1 cellular context compared by ENCODE assay signal in genomic region chr18:21675354-21675753, GRCh38.
TF ChIP-seq lines count a peak whose summit lies in the region.

No MANE protein-coding gene starts in this region.

TF ChIP-seq in HCT116, 20 proteins besides CTCF, POLR2A, EP300 and RAD21:
- TF ChIP-seq MAX (IDR thresholded peaks at IDR 0.05) = peak; percentile 32; the same call in 1 of the 2 replicates
- peak; percentile 68 for TF ChIP-seq SP1 (IDR thresholded peaks at IDR 0.05; ENCODE audit: low read depth)
- peak; percentile 83 for TF ChIP-seq EGR1 (IDR thresholded peaks at IDR 0.05; ENCODE audit: low read depth)
- TF ChIP-seq FOSL1 (IDR thresholded peaks at IDR 0.05; ENCODE audit: low read depth) = peak; percentile 76; the same call in 1 of the 2 replicates
- TF ChIP-seq CBX3 (IDR thresholded peaks at IDR 0.05; ENCODE audit: low read depth) = peak; percentile 64; the same call in 1 of the 2 replicates
- peak; percentile 72 for TF ChIP-seq JUND (IDR thresholded peaks at IDR 0.05)
